17 cellular contexts compared by ENCODE assay signal in the genomic region with DNA sequence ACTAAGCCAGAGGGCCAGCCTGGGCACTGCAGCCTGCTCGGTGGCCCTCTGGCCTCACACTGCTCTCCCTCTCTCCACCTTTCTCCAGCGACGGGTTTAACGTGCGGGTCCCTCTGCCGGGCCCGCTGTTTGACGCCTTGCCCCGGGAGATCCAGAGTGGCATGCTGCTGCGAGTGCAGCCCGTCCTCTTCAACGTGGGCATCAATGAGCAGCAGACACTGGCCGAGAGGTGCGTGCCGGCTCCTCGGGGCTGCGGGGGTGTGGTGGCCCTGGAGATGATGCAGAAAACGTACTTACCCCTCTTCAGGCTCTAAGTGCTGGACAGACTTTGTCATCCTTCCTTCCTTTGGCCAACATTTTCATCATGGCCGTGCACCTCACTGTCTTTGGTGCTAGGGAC.
"Had no signal": no experiment of that assay in that cellular context is flagged by ENCODE, and none has a peak within 500 bp of the region (broad histone marks: within the 10 kb centered on the region; RNA-seq: fewer than 3 reads in every experiment).

No MANE protein-coding gene starts in this region.

- H3K27me3 ChIP-seq: gastrocnemius medialis, neutrophil, pancreas, SJSA1, tibial artery had no signal

- ATAC-seq: activated T-cell treated with anti-CD3 and anti-CD28 coated beads, Interleukin-2, amount 50 U/mL, for 72 hours; esophagus mucosa; gastrocnemius medialis; left lobe of liver; pancreas had no signal

- H3K9me3 ChIP-seq: gastrocnemius medialis, neutrophil, pancreas, SJSA1, tibial artery had no signal

- H3K4me1 ChIP-seq: pancreas, SJSA1 had no signal

- H3K9me3 Mint-ChIP-seq: activated T-cell treated with anti-CD3 and anti-CD28 coated beads, Interleukin-2, amount 50 U/mL, for 72 hours; dendritic cell treated with granulocyte-macrophage colony-stimulating factor and Interleukin-4, amounts not matched to agents 40 ng/mL and 50 ng/mL, for 4 days; T-helper 1 cell treated with Interleukin-12 subunit alpha and Interleukin-12 subunit beta and Interleukin-4 antibody, amounts not matched to agents 30 μg/mL and 1 μg/mL, for 36 hours had no signal

- H3K27me3 Mint-ChIP-seq: dendritic cell treated with granulocyte-macrophage colony-stimulating factor and Interleukin-4, amounts not matched to agents 40 ng/mL and 50 ng/mL, for 4 days had no signal

- H3K4me3 ChIP-seq: gastrocnemius medialis, pancreas, SJSA1, tibial artery had no signal

- H3K27ac Mint-ChIP-seq: activated T-cell treated with anti-CD3 and anti-CD28 coated beads, Interleukin-2, amount 50 U/mL, for 72 hours; dendritic cell treated with granulocyte-macrophage colony-stimulating factor and Interleukin-4, amounts not matched to agents 40 ng/mL and 50 ng/mL, for 4 days; T-helper 1 cell treated with Interleukin-12 subunit alpha and Interleukin-12 subunit beta and Interleukin-4 antibody, amounts not matched to agents 30 μg/mL and 1 μg/mL, for 36 hours had no signal

- DNase-seq: activated CD8-positive, alpha-beta memory T cell treated with anti-CD3 and anti-CD28 coated beads, Interleukin-2, amount 50 U/mL, for 4 hours; activated naive CD4-positive, alpha-beta T cell; activated T-cell treated with anti-CD3 and anti-CD28 coated beads, Interleukin-2, amount 50 U/mL, for 72 hours; effector CD8-positive, alpha-beta T cell; gastrocnemius medialis; head of caudate nucleus; kidney; pancreas; stimulated activated naive CD4-positive, alpha-beta T cell; substantia nigra had no signal

- H3K27ac ChIP-seq: pancreas, SJSA1, tibial artery had no signal

- H3K4me3 Mint-ChIP-seq: activated T-cell treated with anti-CD3 and anti-CD28 coated beads, Interleukin-2, amount 50 U/mL, for 72 hours; dendritic cell treated with granulocyte-macrophage colony-stimulating factor and Interleukin-4, amounts not matched to agents 40 ng/mL and 50 ng/mL, for 4 days; T-helper 1 cell treated with Interleukin-12 subunit alpha and Interleukin-12 subunit beta and Interleukin-4 antibody, amounts not matched to agents 30 μg/mL and 1 μg/mL, for 36 hours had no signal
